In genomic region chr1:12175456-12175797, GRCh38 we compare ENCODE assay signal across 12 cellular contexts. TPM values are rescaled to one million over a fixed set of nuclear protein-coding genes. Genes with fewer than 3 reads are reported as not detected.
DNase-seq lines count a peak whose midpoint lies in the region; ATAC-seq and TF ChIP-seq lines count a peak whose summit lies in the region.
"Had no signal": no experiment of that assay in that cellular context is flagged by ENCODE, and none has a peak within 500 bp of the region (broad histone marks: within the 10 kb centered on the region; RNA-seq: fewer than 3 reads in every experiment).

No MANE protein-coding gene starts in this region.

- H3K4me1 ChIP-seq in left lung = peaks cover 51 to 100% of the 10 kb centered on the region in 2 donors
- H3K4me1 ChIP-seq in spleen = peaks cover 83 to 100% (median 99%) of the 10 kb centered on the region in 6 donors

- H3K27ac ChIP-seq in left lung = peak overlapping the region; percentile 67 to 94
- H3K27ac ChIP-seq in spleen = peak overlapping the region; percentile 5 to 99 (median 98)

- intact Hi-C loops in activated CD4-positive, alpha-beta T cell treated with anti-CD3 and anti-CD28 coated beads for 36 hours (cut with DNase I, micrococcal nuclease) = loop anchor here (5.0 to 10.0 kb wide), 4 partner anchors 48 to 901 kb away; partner anchors contain the start of gene UBIAD1 (in 1 of the 2)
- intact Hi-C loops in left lung (cut with DNase I) = no loop called here
- intact Hi-C loops in spleen (cut with DNase I; ENCODE audit: low total_unique reads) = no loop called here

- H3K36me3 ChIP-seq in left lung = peaks cover 0 to under 1% of the 10 kb centered on the region in 2 donors
- H3K36me3 ChIP-seq in spleen = peaks cover 0 to 62% (median 0%) of the 10 kb centered on the region in 6 donors

- 31 to 51% (median 41%) methylated on average over 4 of the region's 4 CpGs for WGBS in spleen, 5 donors

- peak overlapping the region; percentile 97 for H3K27ac Mint-ChIP-seq in activated CD4-positive, alpha-beta T cell treated with anti-CD3 and anti-CD28 coated beads for 36 hours
- H3K27ac Mint-ChIP-seq in activated T-helper 17 cell treated with anti-CD3 and anti-CD28 coated beads, Interleukin-2, amount 50 U/mL, for 72 hours = peak overlapping the region; percentile 73
- H3K27ac Mint-ChIP-seq in HFFc6 = no peak overlapping the region

- H3K27me3 ChIP-seq in left lung = no peaks in the 10 kb centered on the region
- no peaks in the 10 kb centered on the region for H3K27me3 ChIP-seq in spleen (replicated peaks in 1 of 7)

- DNase-seq in activated CD4-positive, alpha-beta T cell treated with anti-CD3 and anti-CD28 coated beads for 36 hours = no peak
- DNase-seq in activated CD4-positive, alpha-beta T cell treated with anti-CD3 and anti-CD28 coated beads, Interleukin-2, amount 50 U/mL, for 48 hours = no peak
- DNase-seq in left lung = no peak
- DNase-seq in spleen = peak; percentile 81
- no peak for DNase-seq in NCI-H226
- DNase-seq in HFFc6 = no peak
- DNase-seq: DMS53, NCI-H2081 had no signal

- H3K4me1 Mint-ChIP-seq in activated CD4-positive, alpha-beta T cell treated with anti-CD3 and anti-CD28 coated beads for 36 hours = peaks cover 86% of the 10 kb centered on the region
- H3K4me1 Mint-ChIP-seq in activated T-helper 17 cell treated with anti-CD3 and anti-CD28 coated beads, Interleukin-2, amount 50 U/mL, for 72 hours = peaks cover 58% of the 10 kb centered on the region
- H3K4me1 Mint-ChIP-seq in HFFc6 (ENCODE audit: low read depth) = peaks cover 17% of the 10 kb centered on the region

- ATAC-seq in activated CD4-positive, alpha-beta T cell treated with anti-CD3 and anti-CD28 coated beads for 36 hours = no peak
- ATAC-seq in activated T-helper 17 cell treated with anti-CD3 and anti-CD28 coated beads, Interleukin-2, amount 50 U/mL, for 72 hours (replicated peaks) = no peak
- ATAC-seq in left lung (no peak), GM21786 (IDR thresholded peaks at IDR 0.05; ENCODE audit: unreplicated experiment) (no peak)

- no peaks in the 10 kb centered on the region for H3K27me3 Mint-ChIP-seq in activated CD4-positive, alpha-beta T cell treated with anti-CD3 and anti-CD28 coated beads for 36 hours
- no peaks in the 10 kb centered on the region for H3K27me3 Mint-ChIP-seq in activated T-helper 17 cell treated with anti-CD3 and anti-CD28 coated beads, Interleukin-2, amount 50 U/mL, for 72 hours
- peaks cover 9% of the 10 kb centered on the region for H3K27me3 Mint-ChIP-seq in HFFc6 (ENCODE audit: insufficient read depth)

- no peaks in the 10 kb centered on the region for H3K9me3 ChIP-seq in left lung
- H3K9me3 ChIP-seq in spleen = no peaks in the 10 kb centered on the region

- CTCF ChIA-PET in activated CD4-positive, alpha-beta T cell treated with anti-CD3 and anti-CD28 coated beads for 36 hours (lab: Charles Lee) = interaction anchor here (5.1 kb wide), 1 partner anchor 51 kb away, joined by 48 read pairs; no protein-coding TSS in a partner anchor

- peaks cover 3% of the 10 kb centered on the region for H3K9me3 Mint-ChIP-seq in activated CD4-positive, alpha-beta T cell treated with anti-CD3 and anti-CD28 coated beads for 36 hours (ENCODE audit: low read depth)
- peaks cover 5% of the 10 kb centered on the region for H3K9me3 Mint-ChIP-seq in activated T-helper 17 cell treated with anti-CD3 and anti-CD28 coated beads, Interleukin-2, amount 50 U/mL, for 72 hours
- H3K9me3 Mint-ChIP-seq in HFFc6 = no peaks in the 10 kb centered on the region

- no peak for TF ChIP-seq CTCF in left lung (IDR thresholded peaks at IDR 0.05)
- TF ChIP-seq CTCF in spleen (IDR thresholded peaks at IDR 0.05 in 8 of 11, conservative IDR thresholded peaks at IDR 0.05 in 3 of 11) = no peak
- no peak for TF ChIP-seq CTCF in HFFc6 (IDR thresholded peaks at IDR 0.05)

- peaks cover 46% of the 10 kb centered on the region for H3K36me3 Mint-ChIP-seq in activated CD4-positive, alpha-beta T cell treated with anti-CD3 and anti-CD28 coated beads for 36 hours (ENCODE audit: low read depth)
- peaks cover 100% of the 10 kb centered on the region for H3K36me3 Mint-ChIP-seq in activated T-helper 17 cell treated with anti-CD3 and anti-CD28 coated beads, Interleukin-2, amount 50 U/mL, for 72 hours (ENCODE audit: low read depth)
- no peaks in the 10 kb centered on the region for H3K36me3 Mint-ChIP-seq in HFFc6 (ENCODE audit: low read depth)

- H3K4me3 Mint-ChIP-seq in activated CD4-positive, alpha-beta T cell treated with anti-CD3 and anti-CD28 coated beads for 36 hours = no peak overlapping the region
- H3K4me3 Mint-ChIP-seq in activated T-helper 17 cell treated with anti-CD3 and anti-CD28 coated beads, Interleukin-2, amount 50 U/mL, for 72 hours = peak overlapping the region; percentile 95
- H3K4me3 Mint-ChIP-seq in HFFc6 = no peak overlapping the region

- H3K4me3 ChIP-seq in left lung (no peak overlapping the region), spleen (peak overlapping the region in 1 of 8 donors; percentile 62)
- H3K4me3 ChIP-seq: coronary artery had no signal

- TF ChIP-seq POLR2A in spleen (IDR thresholded peaks at IDR 0.05) = no peak

- POLR2A ChIA-PET in activated CD4-positive, alpha-beta T cell treated with anti-CD3 and anti-CD28 coated beads for 36 hours (lab: Charles Lee) = interaction anchor here (0.8 kb wide), 1 partner anchor 50 kb away, joined by 3 read pairs; no protein-coding TSS in a partner anchor

RNA-seq across cellular contexts. Expression of gene TNFRSF1B, which starts 8.6 kb away (rescaled TPM):
- total RNA-seq in activated CD4-positive, alpha-beta T cell treated with anti-CD3 and anti-CD28 coated beads for 36 hours = 100 to 1,000 TPM; 107 to 116 TPM
- total RNA-seq in activated T-helper 17 cell treated with anti-CD3 and anti-CD28 coated beads, Interleukin-2, amount 50 U/mL, for 72 hours = 100 to 1,000 TPM; 291 to 379 TPM
- total RNA-seq in left lung (100 to 1,000 TPM in 1 of 2 donors, 10 to 100 TPM in 1; 33.0 to 109 TPM), spleen (100 to 1,000 TPM; 142 to 233 (median 183) TPM)
- polyA plus RNA-seq in spleen = 10 to 100 TPM; 28.5 to 63.2 (median 36.8) TPM
- total RNA-seq in HFFc6 (2021; fragmentation: NEBNext Ultra II Directional; extraction: Animal tissue kit (Norgen Biotek cat#: 25700)) = under 1 TPM; 0.14 to 0.66 (median 0.33) TPM
- total RNA-seq: A172 had no signal

RNA-seq across cellular contexts. Expression of gene VPS13D, which starts 54.4 kb away (rescaled TPM):
- 10 to 100 TPM; 20.6 to 22.9 TPM for total RNA-seq in activated CD4-positive, alpha-beta T cell treated with anti-CD3 and anti-CD28 coated beads for 36 hours
- total RNA-seq in activated T-helper 17 cell treated with anti-CD3 and anti-CD28 coated beads, Interleukin-2, amount 50 U/mL, for 72 hours = 10 to 100 TPM; 30.4 to 35.6 TPM
- total RNA-seq in left lung = 10 to 100 TPM; 58.4 to 62.3 TPM
- 100 to 1,000 TPM in 1 of 7 donors, 10 to 100 TPM in 6; 70.3 to 108 (median 93.7) TPM for total RNA-seq in spleen
- 10 to 100 TPM; 10.1 to 15.3 (median 10.5) TPM for polyA plus RNA-seq in spleen
- total RNA-seq in HFFc6 (2021; fragmentation: NEBNext Ultra II Directional; extraction: Animal tissue kit (Norgen Biotek cat#: 25700)) = 10 to 100 TPM; 18.8 to 29.5 (median 21.5) TPM

Comparison
In these comparisons a context has a peak if more than half of its experiments do, and no peak if none do; other contexts are left out.
1. RNA of gene TNFRSF1B, which starts 8.6 kb away (total RNA-seq): 291 to 379 TPM in activated T-helper 17 cell treated with anti-CD3 and anti-CD28 coated beads, Interleukin-2, amount 50 U/mL, for 72 hours, 142 to 233 TPM in spleen, 107 to 116 TPM in activated CD4-positive, alpha-beta T cell treated with anti-CD3 and anti-CD28 coated beads for 36 hours and 33.0 to 109 TPM in left lung; 0.14 to 0.66 TPM in HFFc6; every median in the first group is over 10 times any median in the second.
2. intact Hi-C loops: an anchor here in activated CD4-positive, alpha-beta T cell treated with anti-CD3 and anti-CD28 coated beads for 36 hours (5.0 to 10.0 kb wide); none called in left lung and spleen.